In the genomic region with DNA sequence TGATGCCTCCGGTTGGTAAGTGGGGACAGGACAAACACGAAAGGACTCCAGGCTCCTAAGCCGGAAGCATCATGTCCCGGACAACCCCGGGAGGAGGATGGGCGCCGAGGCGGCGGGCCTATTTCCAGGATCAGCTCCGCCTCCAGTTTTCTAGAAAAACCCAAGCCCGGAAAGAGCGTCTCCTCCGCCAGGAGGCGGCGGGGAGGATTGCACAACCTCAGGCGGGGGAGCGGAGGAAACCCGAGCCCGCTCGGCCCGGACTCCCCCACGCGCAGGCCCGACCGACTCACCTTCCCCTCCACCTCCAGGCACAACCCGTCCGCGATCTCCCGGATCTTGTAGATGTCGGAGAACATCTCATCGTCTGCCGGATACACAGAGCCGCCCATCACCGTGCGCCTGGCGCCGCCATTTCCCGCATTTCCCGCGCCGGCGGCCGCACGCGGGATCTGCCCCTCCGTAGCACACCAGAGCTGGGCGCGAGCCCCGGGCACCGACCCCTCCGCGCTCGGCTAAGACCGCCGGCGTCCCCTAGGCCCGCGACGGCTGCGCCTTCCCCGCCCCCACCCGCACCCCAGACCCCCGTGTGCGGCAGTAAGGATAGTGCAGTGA, we compare ENCODE assay signal across 8 cellular contexts.
DNase-seq lines count a peak whose midpoint lies in the region; ATAC-seq and TF ChIP-seq lines count a peak whose summit lies in the region.

No MANE protein-coding gene starts in this region.

- DNase-seq in NCI-H2171 (lab: John Stamatoyannopoulos, UW) (peak; percentile 44), islet precursor cell (peak; percentile 92)
- DNase-seq in central memory CD4-positive, alpha-beta T cell: peak; percentile 81
- peak; percentile 60 to 72 for DNase-seq in stimulated activated CD4-positive, alpha-beta T cell treated with anti-CD3 and anti-CD28 coated beads, Interleukin-12 subunit alpha, Interleukin-12 subunit beta, amount 100 ng/mL, for 24 hours (ENCODE audit: low read depth in 2 of 2)

- peak; percentile 14 for ATAC-seq in GM18499 (IDR thresholded peaks at IDR 0.05; ENCODE audit: insufficient read depth, unreplicated experiment)
- peak; percentile 29 for ATAC-seq in HG02981 (IDR thresholded peaks at IDR 0.05; ENCODE audit: unreplicated experiment)
- peak; percentile 37 to 53 for ATAC-seq in activated CD4-positive, CD25-positive, alpha-beta regulatory T cell treated with anti-CD3 and anti-CD28 coated beads, Interleukin-2, amount 50 U/mL, for 24 hours

- TF ChIP-seq CTCF in 22Rv1 (IDR thresholded peaks at IDR 0.05): peak; percentile 45

- H3K27ac ChIP-seq in 22Rv1: peak overlapping the region; percentile 97

Comparison
In these comparisons a context has a peak if more than half of its experiments do, and no peak if none do; other contexts are left out.
1. Peak in every context shown above with its lines: DNase-seq, ATAC-seq and H3K27ac ChIP-seq.